ENCODE assay signal across 8 cellular contexts in the genomic region with DNA sequence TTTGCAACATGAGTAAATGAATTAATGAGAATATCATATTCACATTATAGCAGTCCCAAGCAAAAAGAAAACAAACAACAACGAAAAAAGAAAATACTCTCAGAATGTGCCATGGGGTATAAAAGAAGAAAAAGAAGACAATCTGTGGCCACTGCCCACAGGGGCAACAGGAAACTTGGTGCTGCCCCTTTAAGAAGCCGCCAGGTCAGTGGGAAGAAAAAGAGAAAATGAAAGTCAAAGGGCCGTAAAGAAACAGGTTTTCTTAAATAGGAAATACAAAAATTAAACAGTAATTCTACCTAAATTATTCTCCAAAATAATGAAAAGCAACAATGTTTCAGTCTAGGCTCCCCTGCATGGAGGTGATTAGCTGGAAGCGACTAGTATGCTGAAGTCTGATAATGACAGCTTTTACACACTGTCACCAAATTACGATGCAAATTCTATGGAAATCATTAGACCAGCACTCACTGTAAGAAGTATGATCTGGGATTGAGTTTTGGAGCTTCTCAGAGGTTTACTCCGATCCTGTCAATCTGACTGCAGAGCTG. TPM values are rescaled to one million over a fixed set of nuclear protein-coding genes. Genes with fewer than 3 reads are reported as not detected.
DNase-seq lines count a peak whose midpoint lies in the region; ATAC-seq lines count a peak whose summit lies in the region.

No MANE protein-coding gene starts in this region.

- peak overlapping the region; percentile 80 to 92 (median 90) for H3K4me3 Mint-ChIP-seq in naive thymus-derived CD8-positive, alpha-beta T cell

- peaks cover 26 to 57% (median 35%) of the 10 kb centered on the region in 4 donors for H3K4me1 Mint-ChIP-seq in naive thymus-derived CD8-positive, alpha-beta T cell

- ATAC-seq in GM19023 (IDR thresholded peaks at IDR 0.05; ENCODE audit: unreplicated experiment) (peak; percentile 56), HG03342 (IDR thresholded peaks at IDR 0.05; ENCODE audit: unreplicated experiment) (peak; percentile 60), GM18861 (IDR thresholded peaks at IDR 0.05; ENCODE audit: unreplicated experiment) (no peak)
- no peak for ATAC-seq in naive thymus-derived CD8-positive, alpha-beta T cell

- no peaks in the 10 kb centered on the region for H3K9me3 Mint-ChIP-seq in naive thymus-derived CD8-positive, alpha-beta T cell

- peak overlapping the region; percentile 79 to 94 (median 88) for H3K27ac Mint-ChIP-seq in naive thymus-derived CD8-positive, alpha-beta T cell

- POLR2A ChIA-PET in naive thymus-derived CD8-positive, alpha-beta T cell (lab: Charles Lee) = no interaction called here

- no peaks in the 10 kb centered on the region for H3K27me3 Mint-ChIP-seq in naive thymus-derived CD8-positive, alpha-beta T cell

- no peaks in the 10 kb centered on the region for H3K36me3 Mint-ChIP-seq in naive thymus-derived CD8-positive, alpha-beta T cell

- DNase-seq in astrocyte of the hippocampus (ENCODE audit: low read depth, low spot score) (peak; percentile 34), RKO (ENCODE audit: low spot score) (no peak), midbrain (lab: John Stamatoyannopoulos, UW) (no peak), NCI-H1930 (lab: John Stamatoyannopoulos, UW) (no peak)
- DNase-seq in naive thymus-derived CD8-positive, alpha-beta T cell = no peak

RNA-seq across cellular contexts. Expression of a gene that starts 23.6 kb away (rescaled TPM):
- 10 to 100 TPM; 11.4 to 12.8 TPM for total RNA-seq in naive thymus-derived CD8-positive, alpha-beta T cell
- polyA plus RNA-seq in naive thymus-derived CD8-positive, alpha-beta T cell = 10 to 100 TPM; 22.3 to 25.0 (median 24.1) TPM

Comparison
In these comparisons a context has a peak if more than half of its experiments do, and no peak if none do; other contexts are left out.
1. ATAC-seq: peak in GM19023 (single experiment) and HG03342 (single experiment); none in naive thymus-derived CD8-positive, alpha-beta T cell (0 of 2) and GM18861 (single experiment).